Comparison of ENCODE assay signal across 8 cellular contexts in genomic region chr15:78811124-78811824, GRCh38. TPM values are rescaled to one million over a fixed set of nuclear protein-coding genes. Genes with fewer than 3 reads are reported as not detected.
DNase-seq lines count a peak whose midpoint lies in the region; ATAC-seq and TF ChIP-seq lines count a peak whose summit lies in the region.

A gene with protein sequence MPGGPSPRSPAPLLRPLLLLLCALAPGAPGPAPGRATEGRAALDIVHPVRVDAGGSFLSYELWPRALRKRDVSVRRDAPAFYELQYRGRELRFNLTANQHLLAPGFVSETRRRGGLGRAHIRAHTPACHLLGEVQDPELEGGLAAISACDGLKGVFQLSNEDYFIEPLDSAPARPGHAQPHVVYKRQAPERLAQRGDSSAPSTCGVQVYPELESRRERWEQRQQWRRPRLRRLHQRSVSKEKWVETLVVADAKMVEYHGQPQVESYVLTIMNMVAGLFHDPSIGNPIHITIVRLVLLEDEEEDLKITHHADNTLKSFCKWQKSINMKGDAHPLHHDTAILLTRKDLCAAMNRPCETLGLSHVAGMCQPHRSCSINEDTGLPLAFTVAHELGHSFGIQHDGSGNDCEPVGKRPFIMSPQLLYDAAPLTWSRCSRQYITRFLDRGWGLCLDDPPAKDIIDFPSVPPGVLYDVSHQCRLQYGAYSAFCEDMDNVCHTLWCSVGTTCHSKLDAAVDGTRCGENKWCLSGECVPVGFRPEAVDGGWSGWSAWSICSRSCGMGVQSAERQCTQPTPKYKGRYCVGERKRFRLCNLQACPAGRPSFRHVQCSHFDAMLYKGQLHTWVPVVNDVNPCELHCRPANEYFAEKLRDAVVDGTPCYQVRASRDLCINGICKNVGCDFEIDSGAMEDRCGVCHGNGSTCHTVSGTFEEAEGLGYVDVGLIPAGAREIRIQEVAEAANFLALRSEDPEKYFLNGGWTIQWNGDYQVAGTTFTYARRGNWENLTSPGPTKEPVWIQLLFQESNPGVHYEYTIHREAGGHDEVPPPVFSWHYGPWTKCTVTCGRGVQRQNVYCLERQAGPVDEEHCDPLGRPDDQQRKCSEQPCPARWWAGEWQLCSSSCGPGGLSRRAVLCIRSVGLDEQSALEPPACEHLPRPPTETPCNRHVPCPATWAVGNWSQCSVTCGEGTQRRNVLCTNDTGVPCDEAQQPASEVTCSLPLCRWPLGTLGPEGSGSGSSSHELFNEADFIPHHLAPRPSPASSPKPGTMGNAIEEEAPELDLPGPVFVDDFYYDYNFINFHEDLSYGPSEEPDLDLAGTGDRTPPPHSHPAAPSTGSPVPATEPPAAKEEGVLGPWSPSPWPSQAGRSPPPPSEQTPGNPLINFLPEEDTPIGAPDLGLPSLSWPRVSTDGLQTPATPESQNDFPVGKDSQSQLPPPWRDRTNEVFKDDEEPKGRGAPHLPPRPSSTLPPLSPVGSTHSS (N-terminal part only) (minus strand): TSS chr15:78811464. CDS start chr15:78811220, 244 bp downstream.

- peak; percentile 51 for TF ChIP-seq CTCF in GM10248 (IDR thresholded peaks at IDR 0.05; ENCODE audit: control extremely low read depth, extremely low read depth, low read depth, missing control alignments)
- TF ChIP-seq CTCF in HFF-Myc (IDR thresholded peaks at IDR 0.05; ENCODE audit: low read depth, low read length, missing control alignments), result peak; percentile 73
- peak; percentile 56 for TF ChIP-seq CTCF in OCI-LY3 (IDR thresholded peaks at IDR 0.05; ENCODE audit: low read depth, low read length)
- peak; percentile 52 for TF ChIP-seq CTCF in fibroblast of pulmonary artery (IDR thresholded peaks at IDR 0.05; ENCODE audit: low read length, missing control alignments)

- no peaks in the 10 kb centered on the region for H3K27me3 ChIP-seq in OCI-LY3 (ENCODE audit: low read depth, low read length)

- peaks cover 6% of the 10 kb centered on the region for H3K9me3 Mint-ChIP-seq in activated T-helper 2 cell treated with anti-CD3 and anti-CD28 coated beads, Interferon-gamma antibody, Interleukin-2, Interleukin-4, amounts not matched to agents 10 μg/mL and 5 μg/mL and 100 μg/mL, durations not matched to agents 14 hours and 24 hours and 36 hours
- peaks cover 0 to 6% (median 0%) of the 10 kb centered on the region in 9 donors for H3K9me3 Mint-ChIP-seq in naive thymus-derived CD8-positive, alpha-beta T cell

- no peaks in the 10 kb centered on the region for H3K9me3 ChIP-seq in OCI-LY3 (ENCODE audit: insufficient read depth, low read length)

- no peak within 1 kb of the TSS for H3K27ac ChIP-seq in OCI-LY3 (ENCODE audit: low read length)

- DNase-seq in GM10248 (ENCODE audit: extremely low spot score), result peak; percentile 93
- peak; percentile 10 for DNase-seq in HFF-Myc (ENCODE audit: extremely low read depth, low read depth)
- DNase-seq in activated T-helper 2 cell treated with anti-CD3 and anti-CD28 coated beads, Interferon-gamma antibody, Interleukin-2, Interleukin-4, amounts not matched to agents 10 μg/mL and 5 μg/mL and 100 μg/mL, durations not matched to agents 14 hours and 24 hours and 36 hours (ENCODE audit: low spot score), result peak; percentile 25
- DNase-seq in fibroblast of pulmonary artery (ENCODE audit: low read depth), result peak; percentile 75
- DNase-seq in naive thymus-derived CD8-positive, alpha-beta T cell, result peak in 9 of 10 donors; percentile 12 to 74 (median 52)
- peak; percentile 58 for DNase-seq in stromal cell of bone marrow (ENCODE audit: low read depth)
- DNase-seq in NCI-H2107 treated with DMSO at 0.1 percent for 48 hours (lab: John Stamatoyannopoulos, UW; ENCODE audit: unreplicated experiment), result no peak

- intact Hi-C loops in activated T-helper 2 cell treated with anti-CD3 and anti-CD28 coated beads, Interferon-gamma antibody, Interleukin-2, Interleukin-4, amounts not matched to agents 10 μg/mL and 5 μg/mL and 100 μg/mL, durations not matched to agents 14 hours and 24 hours and 36 hours (cut with micrococcal nuclease), result loop anchor here (5.0 kb wide), 1 partner anchor 61 kb away; the partner anchor contains the start of gene MORF4L1

- H3K79me2 ChIP-seq in OCI-LY3 (ENCODE audit: low read length), result no peaks in the 10 kb centered on the region

- H3K4me3 Mint-ChIP-seq in activated T-helper 2 cell treated with anti-CD3 and anti-CD28 coated beads, Interferon-gamma antibody, Interleukin-2, Interleukin-4, amounts not matched to agents 10 μg/mL and 5 μg/mL and 100 μg/mL, durations not matched to agents 14 hours and 24 hours and 36 hours (ENCODE audit: low read depth), result peak within 1 kb of the TSS; percentile 83
- peak within 1 kb of the TSS; percentile 74 to 95 (median 82) for H3K4me3 Mint-ChIP-seq in naive thymus-derived CD8-positive, alpha-beta T cell

- H3K4me2 ChIP-seq in OCI-LY3 (ENCODE audit: low read length), result peak within 1 kb of the TSS; percentile 46

- H3K4me1 Mint-ChIP-seq in activated T-helper 2 cell treated with anti-CD3 and anti-CD28 coated beads, Interferon-gamma antibody, Interleukin-2, Interleukin-4, amounts not matched to agents 10 μg/mL and 5 μg/mL and 100 μg/mL, durations not matched to agents 14 hours and 24 hours and 36 hours (ENCODE audit: low read depth), result peaks cover 7% of the 10 kb centered on the region
- peaks cover 10 to 16% (median 15%) of the 10 kb centered on the region in 4 donors for H3K4me1 Mint-ChIP-seq in naive thymus-derived CD8-positive, alpha-beta T cell

- H3K27me3 Mint-ChIP-seq in activated T-helper 2 cell treated with anti-CD3 and anti-CD28 coated beads, Interferon-gamma antibody, Interleukin-2, Interleukin-4, amounts not matched to agents 10 μg/mL and 5 μg/mL and 100 μg/mL, durations not matched to agents 14 hours and 24 hours and 36 hours (ENCODE audit: low read depth), result peaks cover 40% of the 10 kb centered on the region
- peaks cover 21 to 52% (median 34%) of the 10 kb centered on the region in 5 donors for H3K27me3 Mint-ChIP-seq in naive thymus-derived CD8-positive, alpha-beta T cell

- no peak within 1 kb of the TSS; the same call in 1 of the 2 replicates for H2AFZ ChIP-seq in OCI-LY3 (ENCODE audit: low read depth, low read length)

- POLR2A ChIA-PET in GM10248 (lab: Yijun Ruan, JAX), result no interaction called here
- POLR2A ChIA-PET in naive thymus-derived CD8-positive, alpha-beta T cell (lab: Charles Lee), result no interaction called here

- CTCF ChIA-PET in GM10248 (lab: Yijun Ruan, JAX), result interaction anchor here (0.7 to 3.2 kb wide), 11 partner anchors 8 to 172 kb away, joined by 3 to 11 read pairs (median 3); no protein-coding TSS in a partner anchor

- H3K36me3 Mint-ChIP-seq in activated T-helper 2 cell treated with anti-CD3 and anti-CD28 coated beads, Interferon-gamma antibody, Interleukin-2, Interleukin-4, amounts not matched to agents 10 μg/mL and 5 μg/mL and 100 μg/mL, durations not matched to agents 14 hours and 24 hours and 36 hours (ENCODE audit: low read depth), result peaks cover 10% of the 10 kb centered on the region
- peaks cover 2 to 12% (median 3%) of the 10 kb centered on the region in 3 donors for H3K36me3 Mint-ChIP-seq in naive thymus-derived CD8-positive, alpha-beta T cell

- no peak within 1 kb of the TSS for H3K27ac Mint-ChIP-seq in activated T-helper 2 cell treated with anti-CD3 and anti-CD28 coated beads, Interferon-gamma antibody, Interleukin-2, Interleukin-4, amounts not matched to agents 10 μg/mL and 5 μg/mL and 100 μg/mL, durations not matched to agents 14 hours and 24 hours and 36 hours
- peak within 1 kb of the TSS in 5 of 10 donors; percentile 35 to 63 (median 38) for H3K27ac Mint-ChIP-seq in naive thymus-derived CD8-positive, alpha-beta T cell

- no peaks in the 10 kb centered on the region for H3K4me1 ChIP-seq in OCI-LY3 (ENCODE audit: low read length)

- H3K36me3 ChIP-seq in OCI-LY3 (replicated peaks; ENCODE audit: low read depth, low read length), result no peaks in the 10 kb centered on the region

- peak; percentile 61 to 80 for ATAC-seq in naive thymus-derived CD8-positive, alpha-beta T cell

- H3K4me3 ChIP-seq in HFF-Myc (replicated peaks; ENCODE audit: low read depth, low read length), result peak within 1 kb of the TSS; percentile 48
- H3K4me3 ChIP-seq in OCI-LY3 (ENCODE audit: low read length), result peak within 1 kb of the TSS; percentile 52
- peak within 1 kb of the TSS; percentile 65 for H3K4me3 ChIP-seq in fibroblast of pulmonary artery (replicated peaks; ENCODE audit: low read depth, low read length)

- H3K9ac ChIP-seq in OCI-LY3 (ENCODE audit: low read length), result no peak within 1 kb of the TSS

- H4K20me1 ChIP-seq in OCI-LY3 (ENCODE audit: insufficient read depth, low read length), result no peaks in the 10 kb centered on the region

RNA-seq across cellular contexts. Expression of the gene that starts here (rescaled TPM):
- 6.9 and 7.2 TPM in 2 replicates for total RNA-seq in activated T-helper 2 cell treated with anti-CD3 and anti-CD28 coated beads, Interferon-gamma antibody, Interleukin-2, Interleukin-4, amounts not matched to agents 10 μg/mL and 5 μg/mL and 100 μg/mL, durations not matched to agents 14 hours and 24 hours and 36 hours
- under 1 TPM; 0.16 to 0.31 TPM for total RNA-seq in naive thymus-derived CD8-positive, alpha-beta T cell
- not detected for polyA plus RNA-seq in naive thymus-derived CD8-positive, alpha-beta T cell

Comparison
In these comparisons a context has a peak if more than half of its experiments do, and no peak if none do; other contexts are left out.
1. Peak in DNase-seq and ATAC-seq in naive thymus-derived CD8-positive, alpha-beta T cell; RNA of the gene not detected or under 1 TPM.